1 cellular context compared by ENCODE assay signal in genomic region chr7:158016171-158017087, GRCh38.
TF ChIP-seq lines count a peak whose summit lies in the region.

No MANE protein-coding gene starts in this region.

TF ChIP-seq in SK-N-SH, 30 proteins besides CTCF, POLR2A, EP300 and RAD21 (continued from another document):
- TF ChIP-seq IRF3 (IDR thresholded peaks at IDR 0.05; ENCODE audit: low read depth, low read length) (no peak), ZBTB33 (IDR thresholded peaks at IDR 0.05; ENCODE audit: borderline replicate concordance, low read depth) (no peak), JUND (IDR thresholded peaks at IDR 0.05) (no peak), CHD2 (IDR thresholded peaks at IDR 0.05; ENCODE audit: low read length, partially characterized antibody) (no peak), TAF1 (IDR thresholded peaks at IDR 0.05; ENCODE audit: borderline replicate concordance, low read depth, low read length) (no peak), NFIC (IDR thresholded peaks at IDR 0.05; ENCODE audit: borderline replicate concordance) (no peak), PBX3 (IDR thresholded peaks at IDR 0.05) (no peak), SIN3A (IDR thresholded peaks at IDR 0.05; ENCODE audit: borderline replicate concordance, low read depth, low read length) (no peak), RXRA (IDR thresholded peaks at IDR 0.05; ENCODE audit: borderline replicate concordance, low read depth) (no peak)
